In genomic region chr18:79863161-79863945, GRCh38 we compare ENCODE assay signal across 26 cellular contexts.
DNase-seq lines count a peak whose midpoint lies in the region; ATAC-seq and TF ChIP-seq lines count a peak whose summit lies in the region.
"Had no signal": no experiment of that assay in that cellular context is flagged by ENCODE, and none has a peak within 500 bp of the region (broad histone marks: within the 10 kb centered on the region; RNA-seq: fewer than 3 reads in every experiment).

No MANE protein-coding gene starts in this region.

- H3K9me3 ChIP-seq in right atrium auricular region (no peaks in the 10 kb centered on the region), osteoblast (ENCODE audit: low read depth, low read length) (no peaks in the 10 kb centered on the region), upper lobe of right lung (no peaks in the 10 kb centered on the region)
- H3K9me3 ChIP-seq: pancreas had no signal

- ATAC-seq in upper lobe of right lung (no peak), GM21825 (IDR thresholded peaks at IDR 0.05; ENCODE audit: unreplicated experiment) (no peak)
- ATAC-seq: activated T-helper 17 cell treated with anti-CD3 and anti-CD28 coated beads, Interleukin-2, amount 50 U/mL, for 72 hours; GM12878; left colon; pancreas had no signal

- H3K36me3 ChIP-seq in right atrium auricular region: no peaks in the 10 kb centered on the region
- H3K36me3 ChIP-seq in osteoblast (ENCODE audit: insufficient read depth, low read length): no peaks in the 10 kb centered on the region
- no peaks in the 10 kb centered on the region for H3K36me3 ChIP-seq in upper lobe of right lung
- H3K36me3 ChIP-seq: breast epithelium, pancreas, tibial nerve had no signal

- no peak for TF ChIP-seq CTCF in right atrium auricular region (IDR thresholded peaks at IDR 0.05)
- no peak for TF ChIP-seq CTCF in dorsolateral prefrontal cortex (IDR thresholded peaks at IDR 0.05 in 54 of 56, conservative IDR thresholded peaks at IDR 0.05 in 2 of 56; ENCODE audit: low read depth in 1 of 56, partially characterized antibody in 56 of 56)
- TF ChIP-seq CTCF in osteoblast (IDR thresholded peaks at IDR 0.05; ENCODE audit: extremely low read depth, low read depth, low read length): no peak
- no peak for TF ChIP-seq CTCF in upper lobe of right lung (IDR thresholded peaks at IDR 0.05)

- H2AFZ ChIP-seq in osteoblast (ENCODE audit: low read length): no peak overlapping the region
- H2AFZ ChIP-seq: hepatocyte had no signal

- H4K20me1 ChIP-seq in osteoblast (ENCODE audit: insufficient read depth, low read length): no peaks in the 10 kb centered on the region

- H3K4me1 ChIP-seq in right atrium auricular region (no peaks in the 10 kb centered on the region), osteoblast (ENCODE audit: insufficient read depth, low read length) (no peaks in the 10 kb centered on the region), upper lobe of right lung (no peaks in the 10 kb centered on the region)
- H3K4me1 ChIP-seq: breast epithelium, pancreas, tibial nerve had no signal

- no peak overlapping the region for H3K4me3 ChIP-seq in right atrium auricular region
- H3K4me3 ChIP-seq in dorsolateral prefrontal cortex: no peak overlapping the region
- no peak overlapping the region for H3K4me3 ChIP-seq in osteoblast (ENCODE audit: insufficient read depth, low read length)
- no peak overlapping the region for H3K4me3 ChIP-seq in upper lobe of right lung
- H3K4me3 ChIP-seq: breast epithelium, GM12878, hepatocyte, pancreas, smooth muscle cell, tibial nerve had no signal

- H3K79me2 ChIP-seq in osteoblast (ENCODE audit: insufficient read depth, low read length): no peaks in the 10 kb centered on the region
- H3K79me2 ChIP-seq: hepatocyte had no signal

- no peak overlapping the region for H3K27ac ChIP-seq in right atrium auricular region
- H3K27ac ChIP-seq in dorsolateral prefrontal cortex: no peak overlapping the region
- H3K27ac ChIP-seq in osteoblast (ENCODE audit: low read depth, low read length): no peak overlapping the region
- H3K27ac ChIP-seq in upper lobe of right lung: no peak overlapping the region
- H3K27ac ChIP-seq: breast epithelium, epithelial cell of prostate, hepatocyte, pancreas, tibial nerve had no signal

- H3K27me3 ChIP-seq in right atrium auricular region (no peaks in the 10 kb centered on the region), dorsolateral prefrontal cortex (peaks cover 0 to 14% (median 0%) of the 10 kb centered on the region in 45 donors), osteoblast (ENCODE audit: insufficient read depth, low read length) (peaks cover 19% of the 10 kb centered on the region), upper lobe of right lung (no peaks in the 10 kb centered on the region)
- H3K27me3 ChIP-seq: hepatocyte, pancreas, tibial nerve had no signal

- H3K4me2 ChIP-seq in osteoblast (ENCODE audit: insufficient read depth, low read length): no peak overlapping the region
- H3K4me2 ChIP-seq: hepatocyte, smooth muscle cell had no signal

- intact Hi-C loops in cardiac septum (cut with DNase I): no loop called here
- intact Hi-C loops in dorsolateral prefrontal cortex (cut with DNase I): no loop called here
- intact Hi-C loops in upper lobe of right lung (cut with DNase I): no loop called here

- peak; percentile 14 for DNase-seq in cardiac septum (ENCODE audit: low spot score)
- no peak for DNase-seq in right atrium auricular region (ENCODE audit: low spot score)
- peak in 6 of 10 donors; percentile 17 to 43 (median 26) for DNase-seq in dorsolateral prefrontal cortex
- DNase-seq in osteoblast (ENCODE audit: insufficient read length, low spot score, missing footprints): peak; percentile 55
- peak; percentile 47 for DNase-seq in upper lobe of right lung
- no peak for DNase-seq in DMS114 treated with DMSO at 0.1 percent for 48 hours (lab: John Stamatoyannopoulos, UW; ENCODE audit: unreplicated experiment)
- no peak for DNase-seq in NCI-H1105 (lab: John Stamatoyannopoulos, UW)
- DNase-seq: activated CD4-positive, alpha-beta T cell treated with anti-CD3 and anti-CD28 coated beads for 4 hours; Kasumi-1; left colon; NCI-H1436; NCI-H2107; NCI-H345; NCI-H69; nephron progenitor cell; SHP77 treated with DMSO at 0.1 percent for 48 hours; stimulated activated CD4-positive, alpha-beta T cell treated with anti-CD3 and anti-CD28 coated beads, Interleukin-1b, Interleukin-23, amount 100 ng/mL, for 48 hours had no signal

Comparison
In these comparisons a context has a peak if more than half of its experiments do, and no peak if none do; other contexts are left out.
1. DNase-seq: peak in cardiac septum (single experiment), dorsolateral prefrontal cortex (6 of 10), osteoblast (single experiment) and upper lobe of right lung (single experiment); none in right atrium auricular region (single experiment), DMS114 treated with DMSO at 0.1 percent for 48 hours (single experiment) and NCI-H1105 (single experiment).